Comparison of ENCODE assay signal across 14 cellular contexts in genomic region chr18:54023471-54023870, GRCh38.
DNase-seq lines count a peak whose midpoint lies in the region; ATAC-seq, FAIRE-seq and TF ChIP-seq lines count a peak whose summit lies in the region.
"Had no signal": no experiment of that assay in that cellular context is flagged by ENCODE, and none has a peak within 500 bp of the region (broad histone marks: within the 10 kb centered on the region; RNA-seq: fewer than 3 reads in every experiment).

No MANE protein-coding gene starts in this region.

- peaks cover 4 to 11% (median 9%) of the 10 kb centered on the region in 10 experiments; a peak in 15 of 20 replicates for H3K4me1 ChIP-seq in BLaER1 treated with 17β-estradiol and CSF1 and Interleukin-3, amounts not matched to agents 10 nM and 100 nM
- H3K4me1 ChIP-seq in astrocyte (ENCODE audit: insufficient read depth, low read length): peaks cover 4% of the 10 kb centered on the region
- no peaks in the 10 kb centered on the region for H3K4me1 ChIP-seq in right lobe of liver
- H3K4me1 ChIP-seq: BE2C, prostate gland had no signal

- no peaks in the 10 kb centered on the region for H4K20me1 ChIP-seq in BLaER1 treated with 17β-estradiol and CSF1 and Interleukin-3, amounts not matched to agents 10 nM and 100 nM
- H4K20me1 ChIP-seq in astrocyte (ENCODE audit: insufficient read depth, low read length): no peaks in the 10 kb centered on the region

- no peak for ATAC-seq in left cardiac atrium
- no peak for ATAC-seq in right lobe of liver

- H3K4me1 Mint-ChIP-seq in astrocyte (ENCODE audit: low read depth, unreplicated experiment): peaks cover 5% of the 10 kb centered on the region
- H3K4me1 Mint-ChIP-seq: immature natural killer cell had no signal

- H3K27me3 ChIP-seq in BLaER1 treated with 17β-estradiol and CSF1 and Interleukin-3, amounts not matched to agents 10 nM and 100 nM: no peaks in the 10 kb centered on the region
- no peaks in the 10 kb centered on the region for H3K27me3 ChIP-seq in astrocyte (ENCODE audit: insufficient read depth, low read length)
- no peaks in the 10 kb centered on the region for H3K27me3 ChIP-seq in right lobe of liver
- H3K27me3 ChIP-seq: BE2C had no signal

- no peak overlapping the region for H2AFZ ChIP-seq in astrocyte (ENCODE audit: low read depth, low read length)

- H3K4me2 ChIP-seq in BLaER1 treated with 17β-estradiol and CSF1 and Interleukin-3, amounts not matched to agents 10 nM and 100 nM: peak overlapping the region in 10 of 11 experiments; percentile 7 to 52 (median 32); a peak in 13 of 22 replicates
- peak overlapping the region; percentile 32 for H3K4me2 ChIP-seq in astrocyte (ENCODE audit: low read length)

- WGBS in right lobe of liver (ENCODE audit: insufficient coverage, low coverage, low lambda C conversion rate, missing lambda C conversion rate): 59% methylated on average over 4 of the region's 4 CpGs

- TF ChIP-seq CTCF in astrocyte (IDR thresholded peaks at IDR 0.05; ENCODE audit: insufficient read depth, low read depth, low read length) (no peak), right lobe of liver (IDR thresholded peaks at IDR 0.05) (no peak)

- no peaks in the 10 kb centered on the region for H3K79me2 ChIP-seq in astrocyte (ENCODE audit: insufficient read depth, low read length)

- H3K27ac Mint-ChIP-seq in astrocyte (ENCODE audit: unreplicated experiment): no peak overlapping the region
- H3K27ac Mint-ChIP-seq: immature natural killer cell had no signal

- H3K9me3 ChIP-seq in BLaER1 treated with 17β-estradiol and CSF1 and Interleukin-3, amounts not matched to agents 10 nM and 100 nM (replicated peaks in 1 of 11): 0 out of 22 replicates have a peak, but pooled peaks cover 0 to 5% (median 0%) of the 10 kb centered on the region in 11 experiments
- H3K9me3 ChIP-seq in astrocyte (ENCODE audit: insufficient read depth, low read depth, low read length) (no peaks in the 10 kb centered on the region), right lobe of liver (no peaks in the 10 kb centered on the region)
- H3K9me3 ChIP-seq: BE2C, prostate gland had no signal

- intact Hi-C loops in left cardiac atrium (cut with DNase I) (no loop called here), right lobe of liver (cut with DNase I) (no loop called here)

- H3K36me3 ChIP-seq in BLaER1 treated with 17β-estradiol and CSF1 and Interleukin-3, amounts not matched to agents 10 nM and 100 nM: no peaks in the 10 kb centered on the region
- H3K36me3 ChIP-seq in astrocyte (ENCODE audit: insufficient read depth, low read length) (no peaks in the 10 kb centered on the region), right lobe of liver (no peaks in the 10 kb centered on the region)
- H3K36me3 ChIP-seq: BE2C, prostate gland had no signal

- peak; percentile 41 for FAIRE-seq in astrocyte (lab: Jason Lieb, UNC)

- H3K4me3 Mint-ChIP-seq in astrocyte (ENCODE audit: unreplicated experiment): no peak overlapping the region
- H3K4me3 Mint-ChIP-seq: immature natural killer cell had no signal

- no peaks in the 10 kb centered on the region for H3K27me3 Mint-ChIP-seq in astrocyte (ENCODE audit: low read depth, unreplicated experiment)

- no peak overlapping the region for H3K4me3 ChIP-seq in BLaER1 treated with 17β-estradiol and CSF1 and Interleukin-3, amounts not matched to agents 10 nM and 100 nM
- H3K4me3 ChIP-seq in Jurkat, Clone E6-1 (ENCODE audit: low read length): no peak overlapping the region
- no peak overlapping the region for H3K4me3 ChIP-seq in astrocyte (ENCODE audit: insufficient read depth, low read depth, low read length)
- no peak overlapping the region for H3K4me3 ChIP-seq in right lobe of liver
- H3K4me3 ChIP-seq: prostate gland had no signal

- H3K36me3 Mint-ChIP-seq in astrocyte (ENCODE audit: low read depth, unreplicated experiment): no peaks in the 10 kb centered on the region
- H3K36me3 Mint-ChIP-seq: immature natural killer cell had no signal

- TF ChIP-seq POLR2A in right lobe of liver (IDR thresholded peaks at IDR 0.05): no peak

- H3K9me3 Mint-ChIP-seq in astrocyte (ENCODE audit: unreplicated experiment): peaks cover 3% of the 10 kb centered on the region

- H3K27ac ChIP-seq in BLaER1 treated with 17β-estradiol and CSF1 and Interleukin-3, amounts not matched to agents 10 nM and 100 nM: no peak overlapping the region
- H3K27ac ChIP-seq in astrocyte (ENCODE audit: low read depth, low read length): no peak overlapping the region
- H3K27ac ChIP-seq in right lobe of liver: no peak overlapping the region
- H3K27ac ChIP-seq: prostate gland had no signal

- peak; percentile 36 for DNase-seq in Jurkat, Clone E6-1 (ENCODE audit: low read depth, low spot score)
- DNase-seq in astrocyte (ENCODE audit: low read depth) (peak; percentile 83), hepatic stellate cell (ENCODE audit: low spot score) (peak; percentile 14), inferior parietal cortex (ENCODE audit: extremely low spot score) (no peak), GF-D8 (lab: John Stamatoyannopoulos, UW) (no peak), left cardiac atrium (no peak), right lobe of liver (no peak)
- DNase-seq: activated CD4-positive, alpha-beta T cell treated with anti-CD3 and anti-CD28 coated beads for 48 hours; activated gamma-delta T cell; BE2C; immature natural killer cell; NCI-H2227 treated with DMSO at 0.1 percent for 48 hours had no signal

- H3K9ac ChIP-seq in BLaER1 treated with 17β-estradiol and CSF1 and Interleukin-3, amounts not matched to agents 10 nM and 100 nM: no peak overlapping the region
- H3K9ac ChIP-seq in astrocyte (ENCODE audit: low read length): no peak overlapping the region

Comparison
In these comparisons a context has a peak if more than half of its experiments do, and no peak if none do; other contexts are left out.
1. DNase-seq: peak in Jurkat, Clone E6-1 (single experiment), astrocyte (single experiment) and hepatic stellate cell (single experiment); none in inferior parietal cortex (single experiment), GF-D8 (single experiment), left cardiac atrium (single experiment) and right lobe of liver (0 of 3).